Comparison of ENCODE assay signal across 24 cellular contexts in the genomic region with DNA sequence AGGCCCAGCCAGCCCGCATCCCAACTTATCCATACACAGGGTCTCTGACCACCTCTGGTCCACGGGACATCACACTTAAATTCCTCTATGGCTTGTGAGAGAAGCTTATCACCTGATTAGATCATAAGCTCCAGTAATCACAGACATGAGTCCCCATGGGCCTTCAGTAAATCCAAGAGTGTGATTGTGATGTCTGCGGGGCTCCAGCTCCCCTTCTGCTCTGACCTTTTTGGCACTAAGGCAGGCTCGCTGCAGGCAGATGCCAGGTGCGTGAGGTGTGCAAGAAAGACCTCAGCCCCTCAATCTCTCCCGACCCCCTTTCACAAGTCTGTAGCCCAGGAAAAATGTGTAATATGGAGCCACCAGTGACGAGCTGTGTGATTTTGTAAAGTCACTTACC.
"Had no signal": no experiment of that assay in that cellular context is flagged by ENCODE, and none has a peak within 500 bp of the region (broad histone marks: within the 10 kb centered on the region; RNA-seq: fewer than 3 reads in every experiment).

No MANE protein-coding gene starts in this region.

- H3K27me3 ChIP-seq: Peyer's patch, SJCRH30 had no signal

- H3K4me3 ChIP-seq: K562, PC-9, Peyer's patch, SJCRH30 had no signal

- H3K9me3 ChIP-seq: Peyer's patch, SJCRH30 had no signal

- DNase-seq: Kasumi-1, MM.1S, NCI-H1105, NCI-H1417, NCI-H1436 treated with DMSO at 0.1 percent for 48 hours, NCI-H1694, NCI-H187 treated with DMSO at 0.1 percent for 48 hours, NCI-H2029 treated with DMSO at 0.1 percent for 48 hours, NCI-H2171 treated with DMSO at 0.1 percent for 48 hours, NCI-H345, NCI-H446 treated with DMSO at 0.1 percent for 48 hours, NCI-H510A treated with DMSO at 0.1 percent for 48 hours, NCI-H526, PC-9, Peyer's patch, SHP77 treated with DMSO at 0.1 percent for 48 hours, SJCRH30, T-helper 1 cell had no signal

- ATAC-seq: K562, Right ventricle myocardium inferior, SK-N-SH treated with all-trans-retinoic acid at 6 μM for 48 hours had no signal

- H3K36me3 ChIP-seq: Peyer's patch, SJCRH30 had no signal

- H3K27ac Mint-ChIP-seq: IgD-negative memory B cell had no signal

- H3K27ac ChIP-seq: HL-60, KMS-11, PC-9, Peyer's patch, SJCRH30 had no signal

- H3K36me3 Mint-ChIP-seq: IgD-negative memory B cell had no signal

- H3K4me3 Mint-ChIP-seq: IgD-negative memory B cell had no signal
